ENCODE assay signal across 1 cellular context in the genomic region with DNA sequence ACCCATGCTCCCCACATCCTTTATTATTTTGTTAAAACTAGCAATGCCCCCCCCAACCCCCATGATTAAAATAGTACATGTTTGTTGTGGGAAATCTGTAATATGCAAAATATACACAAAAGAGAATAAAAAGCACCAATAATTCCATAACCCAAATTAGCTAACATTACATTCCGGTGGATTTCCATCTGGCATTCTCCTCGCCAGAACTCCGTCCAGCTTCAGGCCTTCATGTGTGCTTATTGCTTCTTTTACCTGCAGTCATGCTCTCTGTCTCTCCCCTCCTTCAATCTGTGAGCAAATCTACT.
TF ChIP-seq lines count a peak whose summit lies in the region.

No MANE protein-coding gene starts in this region.

TF ChIP-seq in IMR-90, 13 proteins besides CTCF, POLR2A, EP300 and RAD21:
- TF ChIP-seq, protein P1, sequence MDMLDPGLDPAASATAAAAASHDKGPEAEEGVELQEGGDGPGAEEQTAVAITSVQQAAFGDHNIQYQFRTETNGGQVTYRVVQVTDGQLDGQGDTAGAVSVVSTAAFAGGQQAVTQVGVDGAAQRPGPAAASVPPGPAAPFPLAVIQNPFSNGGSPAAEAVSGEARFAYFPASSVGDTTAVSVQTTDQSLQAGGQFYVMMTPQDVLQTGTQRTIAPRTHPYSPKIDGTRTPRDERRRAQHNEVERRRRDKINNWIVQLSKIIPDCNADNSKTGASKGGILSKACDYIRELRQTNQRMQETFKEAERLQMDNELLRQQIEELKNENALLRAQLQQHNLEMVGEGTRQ (IDR thresholded peaks at IDR 0.05; ENCODE audit: low read depth, low read length), result no peak
- TF ChIP-seq CEBPB (IDR thresholded peaks at IDR 0.05; ENCODE audit: low read depth, low read length), result no peak
- TF ChIP-seq MAFK (IDR thresholded peaks at IDR 0.05; ENCODE audit: low read depth, low read length), result no peak
- no peak for TF ChIP-seq RCOR1 (IDR thresholded peaks at IDR 0.05; ENCODE audit: insufficient replicate concordance, low read length)
- no peak for TF ChIP-seq CHD1 (IDR thresholded peaks at IDR 0.05; ENCODE audit: low read depth, low read length)
- TF ChIP-seq NFE2L2 (IDR thresholded peaks at IDR 0.05; ENCODE audit: low read depth, low read length), result no peak
- no peak for TF ChIP-seq FOS (IDR thresholded peaks at IDR 0.05; ENCODE audit: low read depth, low read length)
- TF ChIP-seq MXI1 (IDR thresholded peaks at IDR 0.05; ENCODE audit: borderline replicate concordance, low read depth, low read length), result no peak
- TF ChIP-seq BHLHE40 (IDR thresholded peaks at IDR 0.05; ENCODE audit: low read depth, low read length), result no peak
- TF ChIP-seq SMC3 (IDR thresholded peaks at IDR 0.05; ENCODE audit: low read depth, low read length), result no peak
- TF ChIP-seq MAZ (IDR thresholded peaks at IDR 0.05; ENCODE audit: borderline replicate concordance, low read depth, low read length), result no peak
- no peak for TF ChIP-seq RFX5 (IDR thresholded peaks at IDR 0.05; ENCODE audit: low read depth, low read length)
- TF ChIP-seq, protein P2, sequence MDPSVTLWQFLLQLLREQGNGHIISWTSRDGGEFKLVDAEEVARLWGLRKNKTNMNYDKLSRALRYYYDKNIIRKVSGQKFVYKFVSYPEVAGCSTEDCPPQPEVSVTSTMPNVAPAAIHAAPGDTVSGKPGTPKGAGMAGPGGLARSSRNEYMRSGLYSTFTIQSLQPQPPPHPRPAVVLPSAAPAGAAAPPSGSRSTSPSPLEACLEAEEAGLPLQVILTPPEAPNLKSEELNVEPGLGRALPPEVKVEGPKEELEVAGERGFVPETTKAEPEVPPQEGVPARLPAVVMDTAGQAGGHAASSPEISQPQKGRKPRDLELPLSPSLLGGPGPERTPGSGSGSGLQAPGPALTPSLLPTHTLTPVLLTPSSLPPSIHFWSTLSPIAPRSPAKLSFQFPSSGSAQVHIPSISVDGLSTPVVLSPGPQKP (IDR thresholded peaks at IDR 0.05; ENCODE audit: borderline replicate concordance, low read depth, low read length), result no peak
